7 cellular contexts compared by ENCODE assay signal in genomic region chr14:22314183-22314820, GRCh38.
DNase-seq lines count a peak whose midpoint lies in the region; TF ChIP-seq lines count a peak whose summit lies in the region.

No MANE protein-coding gene starts in this region.

- peak; percentile 47 for DNase-seq in EL
- peak; percentile 72 for DNase-seq in GM20000 (ENCODE audit: low spot score)
- peak; percentile 56 for DNase-seq in LHCN-M2 (ENCODE audit: low read depth)
- peak; percentile 46 to 58 for DNase-seq in fibroblast of lung (ENCODE audit: low read depth in 2 of 2)
- DNase-seq in neural crest cell (ENCODE audit: low read depth, low spot score) = peak; percentile 45
- DNase-seq in NCI-H510A treated with DMSO at 0.1 percent for 48 hours (lab: John Stamatoyannopoulos, UW) = no peak

- H3K4me2 ChIP-seq in fibroblast of lung (ENCODE audit: extremely low read depth, insufficient read depth, low read length) = no peak overlapping the region

- H3K4me3 Mint-ChIP-seq in T-helper 1 cell treated with Interleukin-12 subunit alpha and Interleukin-12 subunit beta and Interleukin-4 antibody, amounts not matched to agents 30 μg/mL and 1 μg/mL, for 36 hours = no peak overlapping the region
- H3K4me3 Mint-ChIP-seq in neural crest cell = no peak overlapping the region

- H3K27me3 Mint-ChIP-seq in T-helper 1 cell treated with Interleukin-12 subunit alpha and Interleukin-12 subunit beta and Interleukin-4 antibody, amounts not matched to agents 30 μg/mL and 1 μg/mL, for 36 hours (ENCODE audit: low read depth) = no peaks in the 10 kb centered on the region
- H3K27me3 Mint-ChIP-seq in neural crest cell (ENCODE audit: low read depth) = peaks cover 7% of the 10 kb centered on the region

- H3K4me1 Mint-ChIP-seq in T-helper 1 cell treated with Interleukin-12 subunit alpha and Interleukin-12 subunit beta and Interleukin-4 antibody, amounts not matched to agents 30 μg/mL and 1 μg/mL, for 36 hours (ENCODE audit: low read depth) = no peaks in the 10 kb centered on the region
- H3K4me1 Mint-ChIP-seq in neural crest cell = no peaks in the 10 kb centered on the region

- TF ChIP-seq CTCF in GM20000 (IDR thresholded peaks at IDR 0.05; ENCODE audit: extremely low read depth, missing control alignments) (peak; percentile 56), fibroblast of lung (conservative IDR thresholded peaks at IDR 0.05 in 1 of 2, IDR thresholded peaks at IDR 0.05 in 1 of 2; ENCODE audit: low read depth in 1 of 2, low read length in 2 of 2) (peak; percentile 70 to 71), neural crest cell (conservative IDR thresholded peaks at IDR 0.05) (peak; percentile 83)

- H3K9ac ChIP-seq in fibroblast of lung (ENCODE audit: insufficient read depth, low read length) = no peak overlapping the region

- H3K27ac Mint-ChIP-seq in T-helper 1 cell treated with Interleukin-12 subunit alpha and Interleukin-12 subunit beta and Interleukin-4 antibody, amounts not matched to agents 30 μg/mL and 1 μg/mL, for 36 hours = peak overlapping the region; percentile 78
- no peak overlapping the region for H3K27ac Mint-ChIP-seq in neural crest cell (ENCODE audit: unreplicated experiment)

- H3K27me3 ChIP-seq in fibroblast of lung (ENCODE audit: control insufficient read depth, insufficient read depth, low read length) = no peaks in the 10 kb centered on the region

- H3K4me3 ChIP-seq in fibroblast of lung (replicated peaks in 1 of 4; ENCODE audit: control extremely low read depth in 1 of 4, insufficient read depth in 1 of 4, low read depth in 3 of 4, low read length in 4 of 4) = no peak overlapping the region

- no peaks in the 10 kb centered on the region for H3K9me3 ChIP-seq in fibroblast of lung (ENCODE audit: control insufficient read depth, insufficient read depth, low read depth, low read length)

- no peak overlapping the region for H2AFZ ChIP-seq in fibroblast of lung (ENCODE audit: low read length)

- no peaks in the 10 kb centered on the region for H4K20me1 ChIP-seq in fibroblast of lung (ENCODE audit: control insufficient read depth, extremely low read depth, insufficient read depth, low read length)

- no peak overlapping the region for H3K27ac ChIP-seq in fibroblast of lung (ENCODE audit: insufficient read depth, low read length)

- H3K4me1 ChIP-seq in fibroblast of lung (ENCODE audit: control insufficient read depth, extremely low read depth, insufficient read depth, low read length) = no peaks in the 10 kb centered on the region

- H3K36me3 ChIP-seq in fibroblast of lung (ENCODE audit: control insufficient read depth, insufficient read depth, low read length) = no peaks in the 10 kb centered on the region

- no peaks in the 10 kb centered on the region for H3K9me3 Mint-ChIP-seq in T-helper 1 cell treated with Interleukin-12 subunit alpha and Interleukin-12 subunit beta and Interleukin-4 antibody, amounts not matched to agents 30 μg/mL and 1 μg/mL, for 36 hours
- H3K9me3 Mint-ChIP-seq in neural crest cell = no peaks in the 10 kb centered on the region

- no peaks in the 10 kb centered on the region for H3K36me3 Mint-ChIP-seq in T-helper 1 cell treated with Interleukin-12 subunit alpha and Interleukin-12 subunit beta and Interleukin-4 antibody, amounts not matched to agents 30 μg/mL and 1 μg/mL, for 36 hours (ENCODE audit: low read depth)
- H3K36me3 Mint-ChIP-seq in neural crest cell (ENCODE audit: low read depth) = no peaks in the 10 kb centered on the region

- no peaks in the 10 kb centered on the region for H3K79me2 ChIP-seq in fibroblast of lung (ENCODE audit: control insufficient read depth, insufficient read depth, low read length)
